ENCODE assay signal across 14 cellular contexts in genomic region chr11:45159781-45160365, GRCh38. TPM values are rescaled to one million over a fixed set of nuclear protein-coding genes. Genes with fewer than 3 reads are reported as not detected.
DNase-seq lines count a peak whose midpoint lies in the region; TF ChIP-seq lines count a peak whose summit lies in the region.
"Had no signal": no experiment of that assay in that cellular context is flagged by ENCODE, and none has a peak within 500 bp of the region (broad histone marks: within the 10 kb centered on the region; RNA-seq: fewer than 3 reads in every experiment).

No MANE protein-coding gene starts in this region.

- peaks cover 36% of the 10 kb centered on the region for H3K4me1 ChIP-seq in Loucy (ENCODE audit: insufficient read depth, low read length, poor library complexity, severe bottlenecking)
- peaks cover 16% of the 10 kb centered on the region for H3K4me1 ChIP-seq in osteoblast (ENCODE audit: insufficient read depth, low read length)
- H3K4me1 ChIP-seq in prostate gland (replicated peaks), result peaks cover 6% of the 10 kb centered on the region

- no peaks in the 10 kb centered on the region for H3K9me2 ChIP-seq in Loucy (replicated peaks; ENCODE audit: low read depth, low read length)

- H3K4me1 Mint-ChIP-seq in type B pancreatic cell (ENCODE audit: unreplicated experiment), result peaks cover 53% of the 10 kb centered on the region

- DNase-seq in dorsolateral prefrontal cortex (no peak), osteoblast (ENCODE audit: insufficient read length, low spot score, missing footprints) (peak; percentile 67), type B pancreatic cell (ENCODE audit: extremely low spot score, unreplicated experiment) (no peak), prostate gland (ENCODE audit: low spot score) (no peak), SKM-1 treated with dmso at 0.1 percent for 144 hours (lab: John Stamatoyannopoulos, UW; ENCODE audit: unreplicated experiment) (no peak)
- no peak for DNase-seq in stimulated activated CD4-positive, alpha-beta T cell treated with anti-CD3 and anti-CD28 coated beads, Interleukin-4, amount 100 ng/mL, for 24 hours
- DNase-seq: CD4-positive, alpha-beta memory T cell; NCI-H1048; NCI-H1436 treated with DMSO at 0.1 percent for 48 hours; NCI-H2081; NCI-H510A had no signal

- H3K79me2 ChIP-seq in Loucy (ENCODE audit: insufficient read depth, low read length) (peaks cover 84% of the 10 kb centered on the region), osteoblast (ENCODE audit: insufficient read depth, low read length) (no peaks in the 10 kb centered on the region)

- H3K27ac ChIP-seq in dorsolateral prefrontal cortex, result peak overlapping the region in 36 of 59 donors; percentile 5 to 83 (median 56)
- H3K27ac ChIP-seq in osteoblast (ENCODE audit: low read depth, low read length), result no peak overlapping the region
- peak overlapping the region in 1 of 2 donors; percentile 70 for H3K27ac ChIP-seq in prostate gland
- H3K27ac ChIP-seq: KMS-11 had no signal

- intact Hi-C loops in dorsolateral prefrontal cortex (cut with DNase I), result no loop called here
- intact Hi-C loops in prostate gland (cut with DNase I), result loop anchor here (5.0 kb wide), 1 partner anchor 47 kb away; no protein-coding TSS in a partner anchor

- peaks cover 7% of the 10 kb centered on the region for H3K36me3 Mint-ChIP-seq in type B pancreatic cell

- no peaks in the 10 kb centered on the region for H3F3A ChIP-seq in Loucy (ENCODE audit: low read depth)

- H3K4me3 Mint-ChIP-seq in type B pancreatic cell, result no peak overlapping the region
- H3K4me3 Mint-ChIP-seq: B cell; CD4-positive, alpha-beta memory T cell had no signal

- H3K36me3 ChIP-seq in Loucy (ENCODE audit: insufficient read depth, low read length) (no peaks in the 10 kb centered on the region), osteoblast (ENCODE audit: insufficient read depth, low read length) (no peaks in the 10 kb centered on the region), prostate gland (no peaks in the 10 kb centered on the region)

- no peak overlapping the region for H3K4me2 ChIP-seq in Loucy (ENCODE audit: low read depth, low read length, poor library complexity, severe bottlenecking)
- no peak overlapping the region for H3K4me2 ChIP-seq in osteoblast (ENCODE audit: insufficient read depth, low read length)
- H3K4me2 ChIP-seq: KMS-11 had no signal

- peak overlapping the region; percentile 48 for H3K27ac Mint-ChIP-seq in type B pancreatic cell
- H3K27ac Mint-ChIP-seq: B cell; CD4-positive, alpha-beta memory T cell had no signal

- H3K9me3 Mint-ChIP-seq in type B pancreatic cell, result no peaks in the 10 kb centered on the region
- H3K9me3 Mint-ChIP-seq: CD4-positive, alpha-beta memory T cell had no signal

- H2AFZ ChIP-seq in Loucy (ENCODE audit: low read length) (no peak overlapping the region), osteoblast (ENCODE audit: low read length) (no peak overlapping the region)

- 75% methylated on average over 3 of the region's 3 CpGs for WGBS in prostate gland

- no peaks in the 10 kb centered on the region for H3K27me3 Mint-ChIP-seq in type B pancreatic cell
- H3K27me3 Mint-ChIP-seq: B cell; CD4-positive, alpha-beta memory T cell had no signal

- no peaks in the 10 kb centered on the region for H3K27me3 ChIP-seq in Loucy (ENCODE audit: insufficient read depth, low read length, poor library complexity, severe bottlenecking)
- H3K27me3 ChIP-seq in dorsolateral prefrontal cortex, result no peaks in the 10 kb centered on the region
- H3K27me3 ChIP-seq in osteoblast (ENCODE audit: insufficient read depth, low read length), result peaks cover 2% of the 10 kb centered on the region
- no peaks in the 10 kb centered on the region for H3K27me3 ChIP-seq in prostate gland (replicated peaks; ENCODE audit: insufficient read depth)

- H3K9me3 ChIP-seq in Loucy (ENCODE audit: insufficient read depth, low read depth, low read length), result no peaks in the 10 kb centered on the region
- H3K9me3 ChIP-seq in osteoblast (ENCODE audit: low read depth, low read length), result no peaks in the 10 kb centered on the region
- no peaks in the 10 kb centered on the region for H3K9me3 ChIP-seq in prostate gland

- no peak for TF ChIP-seq POLR2A in prostate gland (IDR thresholded peaks at IDR 0.05)

- no peak overlapping the region for H3K4me3 ChIP-seq in Loucy (ENCODE audit: low read length, poor library complexity, severe bottlenecking)
- H3K4me3 ChIP-seq in dorsolateral prefrontal cortex, result no peak overlapping the region
- H3K4me3 ChIP-seq in osteoblast (ENCODE audit: insufficient read depth, low read length), result no peak overlapping the region
- H3K4me3 ChIP-seq in prostate gland, result no peak overlapping the region

- H4K20me1 ChIP-seq in Loucy (ENCODE audit: insufficient read depth, low read length, poor library complexity, severe bottlenecking) (peaks cover 11% of the 10 kb centered on the region), osteoblast (ENCODE audit: insufficient read depth, low read length) (peaks cover 59% of the 10 kb centered on the region)

- no peak for TF ChIP-seq CTCF in Loucy (conservative IDR thresholded peaks at IDR 0.05; ENCODE audit: low read length)
- TF ChIP-seq CTCF in dorsolateral prefrontal cortex (IDR thresholded peaks at IDR 0.05 in 54 of 56, conservative IDR thresholded peaks at IDR 0.05 in 2 of 56; ENCODE audit: low read depth in 1 of 56, partially characterized antibody in 56 of 56), result no peak
- TF ChIP-seq CTCF in osteoblast (IDR thresholded peaks at IDR 0.05; ENCODE audit: extremely low read depth, low read depth, low read length), result no peak
- no peak for TF ChIP-seq CTCF in type B pancreatic cell (conservative IDR thresholded peaks at IDR 0.05)
- TF ChIP-seq CTCF in prostate gland (IDR thresholded peaks at IDR 0.05), result no peak

- peak overlapping the region; percentile 42 for H3K9ac ChIP-seq in Loucy (ENCODE audit: low read depth, low read length, poor library complexity, severe bottlenecking)
- H3K9ac ChIP-seq: KMS-11 had no signal

RNA-seq across cellular contexts. Expression of gene PRDM11, which starts 13.4 kb away (rescaled TPM):
- total RNA-seq in dorsolateral prefrontal cortex, result 10 to 100 TPM; 18.8 to 43.2 (median 30.9) TPM
- 5.4 and 6.8 TPM in 2 replicates for total RNA-seq in osteoblast
- 13.6 and 24.0 TPM in 2 replicates for total RNA-seq in type B pancreatic cell (ENCODE audit: low replicate concordance)
- total RNA-seq in prostate gland, result 10 to 100 TPM; 13.1 to 15.3 TPM
